ENCODE assay signal across 1 cellular context in genomic region chr1:40694353-40694874, GRCh38.
TF ChIP-seq lines count a peak whose summit lies in the region.

No MANE protein-coding gene starts in this region.

TF ChIP-seq in HepG2, 621 proteins besides CTCF, POLR2A, EP300 and RAD21:
- TF ChIP-seq TERF1 (CRISPR knock-in tag; IDR thresholded peaks at IDR 0.05) (no peak), ZNF724P (CRISPR knock-in tag; IDR thresholded peaks at IDR 0.05; ENCODE audit: borderline replicate concordance) (no peak), NBN (conservative IDR thresholded peaks at IDR 0.05) (no peak), ZFAT (CRISPR knock-in tag; conservative IDR thresholded peaks at IDR 0.05) (no peak), REPIN1 (CRISPR knock-in tag; IDR thresholded peaks at IDR 0.05; ENCODE audit: borderline replicate concordance, low read depth) (no peak), MAFK (conservative IDR thresholded peaks at IDR 0.05 in 1 of 2, IDR thresholded peaks at IDR 0.05 in 1 of 2; ENCODE audit: low read length in 2 of 2) (no peak), FOXP1 (IDR thresholded peaks at IDR 0.05) (no peak), FOXP1 (CRISPR knock-in tag; IDR thresholded peaks at IDR 0.05) (no peak), HIC2 (CRISPR knock-in tag; IDR thresholded peaks at IDR 0.05; ENCODE audit: low read depth) (no peak), AFF4 (CRISPR knock-in tag; IDR thresholded peaks at IDR 0.05) (no peak), ATM (IDR thresholded peaks at IDR 0.05; ENCODE audit: borderline replicate concordance) (no peak), CEBPG (CRISPR knock-in tag; IDR thresholded peaks at IDR 0.05) (no peak), THAP7 (CRISPR knock-in tag; IDR thresholded peaks at IDR 0.05) (no peak), MAX (IDR thresholded peaks at IDR 0.05) (no peak), ZNF777 (CRISPR knock-in tag; IDR thresholded peaks at IDR 0.05) (no peak)
